In genomic region chr1:159951551-159951950, GRCh38 we compare ENCODE assay signal across 24 cellular contexts. TPM values are rescaled to one million over a fixed set of nuclear protein-coding genes. Genes with fewer than 3 reads are reported as not detected.
"Had no signal": no experiment of that assay in that cellular context is flagged by ENCODE, and none has a peak within 500 bp of the region (broad histone marks: within the 10 kb centered on the region; RNA-seq: fewer than 3 reads in every experiment).

No MANE protein-coding gene starts in this region.

- H3K36me3 Mint-ChIP-seq: memory B cell, mesothelial cell of epicardium, natural killer cell had no signal

- H3K4me3 ChIP-seq: heart right ventricle, left ventricle myocardium inferior, lower lobe of right lung, right atrium auricular region, sigmoid colon, skin epidermis, suprapubic skin, thyroid gland, upper lobe of left lung had no signal

- H3K4me3 Mint-ChIP-seq: memory B cell, mesothelial cell of epicardium, natural killer cell, neural crest cell had no signal

- H3K4me1 Mint-ChIP-seq: memory B cell, natural killer cell, neural crest cell had no signal

- H3K27ac ChIP-seq: heart right ventricle, left ventricle myocardium inferior, lower lobe of right lung, right atrium auricular region, sigmoid colon, suprapubic skin, thyroid gland, upper lobe of left lung had no signal

- H3K4me1 ChIP-seq: left ventricle myocardium inferior had no signal

- DNase-seq: cerebellar nuclear complex; effector CD4-positive, alpha-beta T cell; heart right ventricle; hypothalamus; left ventricle myocardium inferior; lower lobe of right lung; natural killer cell; sigmoid colon; stimulated activated CD4-positive, alpha-beta T cell treated with anti-CD3 and anti-CD28 coated beads, Interleukin-12 subunit alpha, Interleukin-12 subunit beta, amount 100 ng/mL, for 4 hours; stimulated activated naive CD4-positive, alpha-beta T cell; thyroid gland had no signal

- H3K9me3 Mint-ChIP-seq: memory B cell, mesothelial cell of epicardium, natural killer cell had no signal

- H3K27me3 ChIP-seq: right atrium auricular region, sigmoid colon, thyroid gland, upper lobe of left lung had no signal

- H3K36me3 ChIP-seq: heart right ventricle, left ventricle myocardium inferior, lower lobe of right lung, right atrium auricular region, sigmoid colon, suprapubic skin, thyroid gland, upper lobe of left lung had no signal

- H3K9me3 ChIP-seq: heart right ventricle, left ventricle myocardium inferior, lower lobe of right lung, right atrium auricular region, sigmoid colon, suprapubic skin, thyroid gland, upper lobe of left lung had no signal

- H3K27ac Mint-ChIP-seq: memory B cell, mesothelial cell of epicardium, natural killer cell had no signal

RNA-seq across cellular contexts. Expression of gene SLAMF9, which starts 2.5 kb away (rescaled TPM):
- total RNA-seq: dermis microvascular lymphatic vessel endothelial cell, fibroblast of lung, frontal cortex, heart right ventricle, left ventricle myocardium inferior, lower lobe of right lung, mesothelial cell of epicardium, mucosa of gallbladder, myocyte, natural killer cell, neural crest cell, osteocyte, right atrium auricular region, sigmoid colon, suprapubic skin, thyroid gland had no signal

RNA-seq across cellular contexts. Expression of gene IGSF9, which starts 6.1 kb away (rescaled TPM):
- total RNA-seq: dermis microvascular lymphatic vessel endothelial cell, natural killer cell, osteocyte had no signal

RNA-seq across cellular contexts. Expression of gene CFAP45, which starts 51.6 kb away (rescaled TPM):
- total RNA-seq: myocyte, neural crest cell had no signal
